Comparison of ENCODE assay signal across 17 cellular contexts in the genomic region with DNA sequence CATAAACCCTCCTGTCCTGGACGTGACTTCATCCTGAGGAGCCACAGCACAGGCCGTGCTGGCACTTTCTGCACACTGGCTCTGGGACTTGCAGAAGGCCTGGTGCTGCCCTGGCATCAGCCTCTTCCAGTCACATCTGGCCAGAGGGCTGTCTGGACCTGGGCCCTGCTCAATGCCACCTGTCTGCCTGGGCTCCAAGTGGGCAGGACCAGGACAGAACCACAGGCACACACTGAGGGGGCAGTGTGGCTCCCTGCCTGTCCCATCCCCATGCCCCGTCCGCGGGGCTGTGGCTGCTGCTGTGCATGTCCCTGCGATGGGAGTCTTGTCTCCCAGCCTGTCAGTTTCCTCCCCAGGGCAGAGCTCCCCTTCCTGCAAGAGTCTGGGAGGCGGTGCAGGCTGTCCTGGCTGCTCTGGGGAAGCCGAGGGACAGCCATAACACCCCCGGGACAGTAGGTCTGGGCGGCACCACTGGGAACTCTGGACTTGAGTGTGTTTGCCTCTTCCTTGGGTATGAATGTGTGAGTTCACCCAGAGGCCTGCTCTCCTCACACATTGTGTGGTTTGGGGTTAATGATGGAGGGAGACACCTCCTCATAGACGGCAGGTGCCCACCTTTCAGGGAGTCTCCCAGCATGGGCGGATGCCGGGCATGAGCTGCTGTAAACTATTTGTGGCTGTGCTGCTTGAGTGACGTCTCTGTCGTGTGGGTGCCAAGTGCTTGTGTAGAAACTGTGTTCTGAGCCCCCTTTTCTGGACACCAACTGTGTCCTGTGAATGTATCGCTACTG. TPM values are rescaled to one million over a fixed set of nuclear protein-coding genes. Genes with fewer than 3 reads are reported as not detected.
DNase-seq lines count a peak whose midpoint lies in the region; ATAC-seq and TF ChIP-seq lines count a peak whose summit lies in the region.
"Had no signal": no experiment of that assay in that cellular context is flagged by ENCODE, and none has a peak within 500 bp of the region (broad histone marks: within the 10 kb centered on the region; RNA-seq: fewer than 3 reads in every experiment).

No MANE protein-coding gene starts in this region.

- peak; percentile 1 for DNase-seq in Ammon's horn (ENCODE audit: low spot score)
- no peak for DNase-seq in SJSA1 (ENCODE audit: low read depth in 1 of 2, low spot score in 2 of 2)
- peak in 3 of 5 donors; percentile 55 to 80 (median 70) for DNase-seq in heart left ventricle
- no peak for DNase-seq in psoas muscle
- no peak for DNase-seq in ureter (ENCODE audit: low spot score)
- DNase-seq in HPDE6-E6E7 (ENCODE audit: extremely low spot score) = no peak
- DNase-seq in cerebellar nuclear complex (lab: John Stamatoyannopoulos, UW) = no peak
- DNase-seq: activated CD4-positive, CD25-positive, alpha-beta regulatory T cell; KG1; NCI-H1092 treated with DMSO at 0.1 percent for 48 hours; NCI-H2171 treated with DMSO at 0.1 percent for 48 hours; NCI-H82; nucleus accumbens; RPMI8226; small intestine had no signal

- no peaks in the 10 kb centered on the region for H3K9me3 ChIP-seq in SJSA1 (replicated peaks)
- H3K9me3 ChIP-seq in heart left ventricle = no peaks in the 10 kb centered on the region
- no peaks in the 10 kb centered on the region for H3K9me3 ChIP-seq in psoas muscle

- peak; percentile 2 to 24 (median 11) for ATAC-seq in heart left ventricle
- ATAC-seq in psoas muscle = no peak
- no peak for ATAC-seq in HG02642 (IDR thresholded peaks at IDR 0.05; ENCODE audit: poor library complexity, unreplicated experiment)

- TF ChIP-seq CTCF in heart left ventricle (IDR thresholded peaks at IDR 0.05) = no peak
- TF ChIP-seq CTCF in psoas muscle (IDR thresholded peaks at IDR 0.05) = no peak

- 65 to 77% (median 69%) methylated on average over 11 to 16 of the region's 16 CpGs for WGBS in heart left ventricle, 4 donors
- WGBS in psoas muscle, 3 donors = 73 to 89% (median 75%) methylated on average over 16 of the region's 16 CpGs

- peak overlapping the region; percentile 71; the same call in 1 of the 2 replicates for H3K27ac ChIP-seq in SJSA1
- H3K27ac ChIP-seq in heart left ventricle = peak overlapping the region in 11 of 12 donors; percentile 74 to 96 (median 87)
- peak overlapping the region; percentile 83 for H3K27ac ChIP-seq in psoas muscle
- H3K27ac ChIP-seq: HL-60 had no signal

- H3K4me1 ChIP-seq in SJSA1 (replicated peaks) = peaks cover 66% of the 10 kb centered on the region
- peaks cover 11 to 90% (median 52%) of the 10 kb centered on the region in 12 donors for H3K4me1 ChIP-seq in heart left ventricle
- peaks cover 24% of the 10 kb centered on the region for H3K4me1 ChIP-seq in psoas muscle

- intact Hi-C loops in heart left ventricle (cut with DNase I) (loop anchor here in 2 of 10 donors (2.0 kb wide), 2 partner anchors 23 to 29 kb away; a partner anchor contains a TSS), psoas muscle (cut with DNase I) (no loop called here)

- H3K4me3 ChIP-seq in SJSA1 (no peak overlapping the region), heart left ventricle (no peak overlapping the region), psoas muscle (no peak overlapping the region)

- TF ChIP-seq POLR2A in heart left ventricle (IDR thresholded peaks at IDR 0.05) = no peak

- H3K36me3 ChIP-seq in SJSA1 = peaks cover 44% of the 10 kb centered on the region
- H3K36me3 ChIP-seq in heart left ventricle = peaks cover 0 to 26% (median 15%) of the 10 kb centered on the region in 9 donors
- H3K36me3 ChIP-seq in psoas muscle (ENCODE audit: insufficient read depth in 1 of 2, low read depth in 1 of 2) = peaks cover 0 to 34% of the 10 kb centered on the region in 2 donors

- H3K27me3 ChIP-seq in SJSA1 (replicated peaks) (no peaks in the 10 kb centered on the region), heart left ventricle (no peaks in the 10 kb centered on the region), psoas muscle (ENCODE audit: insufficient read depth in 3 of 3, low read length in 2 of 3) (no peaks in the 10 kb centered on the region)

RNA-seq across cellular contexts. Expression of a gene that starts 22.0 kb away (rescaled TPM):
- 175 and 192 TPM in 2 replicates for total RNA-seq in SJSA1 (2014; rRNA removed; shearing (Covaris generic))
- total RNA-seq in heart left ventricle (100 to 1,000 TPM; 172 to 450 (median 233) TPM), psoas muscle (10 to 100 TPM in 2 of 4 donors, 1 to 10 TPM in 2; 7.8 to 22.3 (median 10.6) TPM), ureter (109 TPM)
- polyA plus RNA-seq in heart left ventricle (100 to 1,000 TPM; 144 to 227 TPM), psoas muscle (1 to 10 TPM; 4.9 to 9.5 (median 8.6) TPM)

RNA-seq across cellular contexts. Expression of a gene that starts 30.3 kb away (rescaled TPM):
- 68.0 and 77.0 TPM in 2 replicates for total RNA-seq in SJSA1 (2014; rRNA removed; shearing (Covaris generic))
- 100 to 1,000 TPM in 3 of 9 donors, 10 to 100 TPM in 6; 58.7 to 139 (median 86.7) TPM for total RNA-seq in heart left ventricle
- polyA plus RNA-seq in heart left ventricle = 100 to 1,000 TPM; 131 to 200 TPM
- total RNA-seq in psoas muscle = 10 to 100 TPM; 28.7 to 42.1 (median 34.6) TPM
- 10 to 100 TPM; 38.9 to 65.3 (median 50.5) TPM for polyA plus RNA-seq in psoas muscle
- 53.3 TPM for total RNA-seq in ureter

Comparison
In these comparisons a context has a peak if more than half of its experiments do, and no peak if none do; other contexts are left out.
1. DNase-seq: peak in Ammon's horn (single experiment) and heart left ventricle (3 of 5); none in SJSA1 (0 of 2), psoas muscle (0 of 2), ureter (single experiment), HPDE6-E6E7 (single experiment) and cerebellar nuclear complex (0 of 2).
2. ATAC-seq: peak in heart left ventricle (4 of 4); none in psoas muscle (0 of 4) and HG02642 (single experiment).
3. Peak in every context shown above with its lines, with median percentiles within 50 percentile points of each other: H3K27ac ChIP-seq.